Comparison of ENCODE assay signal across 23 cellular contexts in genomic region chr1:8600336-8600735, GRCh38.
DNase-seq lines count a peak whose midpoint lies in the region; ATAC-seq and TF ChIP-seq lines count a peak whose summit lies in the region.
"Had no signal": no experiment of that assay in that cellular context is flagged by ENCODE, and none has a peak within 500 bp of the region (broad histone marks: within the 10 kb centered on the region; RNA-seq: fewer than 3 reads in every experiment).

No MANE protein-coding gene starts in this region.

- no peak for TF ChIP-seq RAD21 in SK-N-SH (IDR thresholded peaks at IDR 0.05; ENCODE audit: low read length)

- TF ChIP-seq CTCF in SK-N-SH (IDR thresholded peaks at IDR 0.05) (no peak), progenitor cell of endocrine pancreas (IDR thresholded peaks at IDR 0.05; ENCODE audit: unreplicated experiment) (no peak)

- H3K79me2 ChIP-seq in SK-N-SH (ENCODE audit: insufficient read depth) = peaks cover 12% of the 10 kb centered on the region

- no peak overlapping the region for H3K4me3 ChIP-seq in BLaER1 treated with 17β-estradiol and CSF1 and Interleukin-3, amounts not matched to agents 10 nM and 100 nM
- H3K4me3 ChIP-seq in SK-N-SH (ENCODE audit: low read depth in 2 of 2, low read length in 1 of 2) = no peak overlapping the region
- no peak overlapping the region for H3K4me3 ChIP-seq in MG63

- H3K4me3 Mint-ChIP-seq in progenitor cell of endocrine pancreas (ENCODE audit: low read depth) = no peak overlapping the region
- no peak overlapping the region for H3K4me3 Mint-ChIP-seq in stimulated activated naive CD8-positive, alpha-beta T cell treated with anti-CD3 and anti-CD28 coated beads, Interleukin-15, amount 100 ng/mL, for 72 hours
- H3K4me3 Mint-ChIP-seq: activated naive CD4-positive, alpha-beta T cell treated with anti-CD3 and anti-CD28 coated beads, Interleukin-2, amount 10 ng/mL, durations not matched to agents 7 days and 5 days; CD8-positive, alpha-beta T cell had no signal

- POLR2A ChIA-PET in SK-N-SH (lab: Yijun Ruan, JAX) = no interaction called here

- no peaks in the 10 kb centered on the region for H3K27me3 ChIP-seq in BLaER1 treated with 17β-estradiol and CSF1 and Interleukin-3, amounts not matched to agents 10 nM and 100 nM
- H3K27me3 ChIP-seq in SK-N-SH (ENCODE audit: insufficient read depth) = no peaks in the 10 kb centered on the region
- H3K27me3 ChIP-seq in MG63 = no peaks in the 10 kb centered on the region

- WGBS in SK-N-SH (ENCODE audit: low lambda C conversion rate) = 89% methylated on average over 1 of the region's 1 CpG

- peaks cover 24 to 93% (median 77%) of the 10 kb centered on the region in 11 experiments; a peak in 21 of 22 replicates for H3K36me3 ChIP-seq in BLaER1 treated with 17β-estradiol and CSF1 and Interleukin-3, amounts not matched to agents 10 nM and 100 nM
- H3K36me3 ChIP-seq in SK-N-SH (replicated peaks in 1 of 2; ENCODE audit: control insufficient read depth in 1 of 2, insufficient read depth in 2 of 2, low read length in 1 of 2) (no peaks in the 10 kb centered on the region), MG63 (no peaks in the 10 kb centered on the region)

- no peaks in the 10 kb centered on the region for H3K9me2 ChIP-seq in SK-N-SH

- H3F3A ChIP-seq in SK-N-SH (replicated peaks; ENCODE audit: insufficient read depth) = peaks cover 13% of the 10 kb centered on the region

- peaks cover 11 to 35% (median 23%) of the 10 kb centered on the region in 10 experiments for H3K4me1 ChIP-seq in BLaER1 treated with 17β-estradiol and CSF1 and Interleukin-3, amounts not matched to agents 10 nM and 100 nM
- H3K4me1 ChIP-seq in SK-N-SH (ENCODE audit: control insufficient read depth in 1 of 2, insufficient read depth in 2 of 2, low read depth in 1 of 2, low read length in 1 of 2) = peaks cover 32 to 57% of the 10 kb centered on the region in 2 experiments; a peak in 3 of 4 replicates

- peaks cover 12 to 87% (median 63%) of the 10 kb centered on the region in 11 experiments; a peak in 20 of 22 replicates for H4K20me1 ChIP-seq in BLaER1 treated with 17β-estradiol and CSF1 and Interleukin-3, amounts not matched to agents 10 nM and 100 nM
- peaks cover 4% of the 10 kb centered on the region; the same call in 1 of the 2 replicates for H4K20me1 ChIP-seq in SK-N-SH (ENCODE audit: insufficient read depth)

- H3K27me3 Mint-ChIP-seq in progenitor cell of endocrine pancreas = no peaks in the 10 kb centered on the region
- no peaks in the 10 kb centered on the region for H3K27me3 Mint-ChIP-seq in stimulated activated naive CD8-positive, alpha-beta T cell treated with anti-CD3 and anti-CD28 coated beads, Interleukin-15, amount 100 ng/mL, for 72 hours
- H3K27me3 Mint-ChIP-seq: activated naive CD4-positive, alpha-beta T cell treated with anti-CD3 and anti-CD28 coated beads, Interleukin-2, amount 10 ng/mL, durations not matched to agents 7 days and 5 days; naive B cell had no signal

- CTCF ChIA-PET in SK-N-SH (lab: Yijun Ruan, JAX) = interaction anchor here (1.3 to 1.8 kb wide), 2 partner anchors 15 to 17 kb away, joined by 4 to 5 read pairs; no protein-coding TSS in a partner anchor

- no peak for ATAC-seq in stimulated activated naive CD8-positive, alpha-beta T cell treated with anti-CD3 and anti-CD28 coated beads, Interleukin-15, amount 100 ng/mL, for 72 hours
- ATAC-seq: activated CD4-positive, CD25-positive, alpha-beta regulatory T cell treated with anti-CD3 and anti-CD28 coated beads, Interleukin-2, amount 50 U/mL, for 24 hours; CD8-positive, alpha-beta T cell had no signal

- H3K4me2 ChIP-seq in BLaER1 treated with 17β-estradiol and CSF1 and Interleukin-3, amounts not matched to agents 10 nM and 100 nM = peak overlapping the region in 1 of 11 experiments; percentile 5; a peak in 1 of 22 replicates
- no peak overlapping the region for H3K4me2 ChIP-seq in SK-N-SH

- no peak overlapping the region for H3K9ac ChIP-seq in BLaER1 treated with 17β-estradiol and CSF1 and Interleukin-3, amounts not matched to agents 10 nM and 100 nM
- no peak overlapping the region for H3K9ac ChIP-seq in SK-N-SH

- H3K9me3 ChIP-seq in BLaER1 treated with 17β-estradiol and CSF1 and Interleukin-3, amounts not matched to agents 10 nM and 100 nM (replicated peaks in 1 of 11) = peaks cover 0 to 30% (median 12%) of the 10 kb centered on the region in 11 experiments; a peak in 16 of 22 replicates
- H3K9me3 ChIP-seq in SK-N-SH (no peaks in the 10 kb centered on the region), MG63 (no peaks in the 10 kb centered on the region)

- TF ChIP-seq EP300 in SK-N-SH (IDR thresholded peaks at IDR 0.05; ENCODE audit: borderline replicate concordance in 1 of 2, low read depth in 1 of 2, low read length in 1 of 2) = no peak

- H2AFZ ChIP-seq in SK-N-SH (ENCODE audit: low read depth) = no peak overlapping the region

- peaks cover 66% of the 10 kb centered on the region for H3K4me1 Mint-ChIP-seq in progenitor cell of endocrine pancreas (ENCODE audit: low read depth)
- H3K4me1 Mint-ChIP-seq in stimulated activated naive CD8-positive, alpha-beta T cell treated with anti-CD3 and anti-CD28 coated beads, Interleukin-15, amount 100 ng/mL, for 72 hours = peaks cover 60% of the 10 kb centered on the region

- DNase-seq in SK-N-SH (no peak), fibroblast of gingiva (ENCODE audit: low read depth) (peak; percentile 45), progenitor cell of endocrine pancreas (ENCODE audit: low spot score, unreplicated experiment) (no peak), MG63 (no peak), HuH-7.5 (ENCODE audit: low spot score) (no peak), NCI-H1092 (lab: John Stamatoyannopoulos, UW) (no peak)
- DNase-seq in stimulated activated naive CD8-positive, alpha-beta T cell treated with anti-CD3 and anti-CD28 coated beads, Interleukin-15, amount 100 ng/mL, for 72 hours = no peak
- DNase-seq: activated naive CD4-positive, alpha-beta T cell treated with anti-CD3 and anti-CD28 coated beads, Interleukin-2, amount 10 ng/mL, durations not matched to agents 7 days and 5 days; activated T-cell treated with anti-CD3 and anti-CD28 coated beads, Interleukin-2, amount 50 U/mL, for 48 hours; amygdala; caudate nucleus; CD8-positive, alpha-beta T cell; DMS53; GF-D8; Kasumi-1; mesenchymal stem cell; naive B cell; NCI-H1048; NCI-H187 treated with DMSO at 0.1 percent for 48 hours; NCI-H226; SW 1271 had no signal

- H3K36me3 Mint-ChIP-seq in progenitor cell of endocrine pancreas (ENCODE audit: insufficient read depth) = peaks cover 7% of the 10 kb centered on the region
- H3K36me3 Mint-ChIP-seq: CD8-positive, alpha-beta T cell had no signal

- H3K9me3 Mint-ChIP-seq in progenitor cell of endocrine pancreas (ENCODE audit: low read depth) = no peaks in the 10 kb centered on the region
- H3K9me3 Mint-ChIP-seq in stimulated activated naive CD8-positive, alpha-beta T cell treated with anti-CD3 and anti-CD28 coated beads, Interleukin-15, amount 100 ng/mL, for 72 hours = peaks cover 0 to 4% of the 10 kb centered on the region in 2 donors
- H3K9me3 Mint-ChIP-seq: activated naive CD4-positive, alpha-beta T cell treated with anti-CD3 and anti-CD28 coated beads, Interleukin-2, amount 10 ng/mL, durations not matched to agents 7 days and 5 days; CD8-positive, alpha-beta T cell had no signal

- H3K27ac ChIP-seq in BLaER1 treated with 17β-estradiol and CSF1 and Interleukin-3, amounts not matched to agents 10 nM and 100 nM = peak overlapping the region in 8 of 11 experiments; percentile 0 to 50 (median 33); a peak in 10 of 22 replicates
- H3K27ac ChIP-seq in SK-N-SH (ENCODE audit: low read depth in 2 of 2, low read length in 1 of 2) = peak overlapping the region; percentile 18 to 36; a peak in 1 of 4 replicates

- peak overlapping the region; percentile 84 for H3K27ac Mint-ChIP-seq in progenitor cell of endocrine pancreas
- H3K27ac Mint-ChIP-seq in stimulated activated naive CD8-positive, alpha-beta T cell treated with anti-CD3 and anti-CD28 coated beads, Interleukin-15, amount 100 ng/mL, for 72 hours = no peak overlapping the region
- H3K27ac Mint-ChIP-seq: activated naive CD4-positive, alpha-beta T cell treated with anti-CD3 and anti-CD28 coated beads, Interleukin-2, amount 10 ng/mL, durations not matched to agents 7 days and 5 days; CD8-positive, alpha-beta T cell had no signal

TF ChIP-seq in SK-N-SH, 30 proteins besides CTCF, POLR2A, EP300 and RAD21:
- no peak for TF ChIP-seq JUND (IDR thresholded peaks at IDR 0.05)
- TF ChIP-seq EZH2phosphoT487 (IDR thresholded peaks at IDR 0.05; ENCODE audit: borderline replicate concordance, low read depth) = no peak
- TF ChIP-seq USF2 (IDR thresholded peaks at IDR 0.05; ENCODE audit: borderline replicate concordance, low read depth, low read length) = no peak
- TF ChIP-seq FOXJ3 (CRISPR knock-in tag; IDR thresholded peaks at IDR 0.05) = no peak
- no peak for TF ChIP-seq POLR2AphosphoS5 (IDR thresholded peaks at IDR 0.05; ENCODE audit: low read depth, low read length)
- TF ChIP-seq IRF3 (IDR thresholded peaks at IDR 0.05; ENCODE audit: low read depth, low read length) = no peak
TF ChIP-seq in SK-N-SH: peak in this region for 0.
